ENCODE assay signal across 9 cellular contexts in genomic region chr7:516606-517456, GRCh38. TPM values are rescaled to one million over a fixed set of nuclear protein-coding genes. Genes with fewer than 3 reads are reported as not detected.
DNase-seq lines count a peak whose midpoint lies in the region; ATAC-seq and TF ChIP-seq lines count a peak whose summit lies in the region.
"Had no signal": no experiment of that assay in that cellular context is flagged by ENCODE, and none has a peak within 500 bp of the region (broad histone marks: within the 10 kb centered on the region; RNA-seq: fewer than 3 reads in every experiment).

No MANE protein-coding gene starts in this region.

- H3K9me3 Mint-ChIP-seq in activated B cell treated with CpG ODN at 0.5 μM for 24 hours, result no peaks in the 10 kb centered on the region

- H3K36me3 ChIP-seq in heart left ventricle, result peaks cover 0 to 10% (median 2%) of the 10 kb centered on the region in 9 donors

- ATAC-seq in activated B cell treated with CpG ODN at 0.5 μM for 24 hours (ENCODE audit: low read depth) (no peak), heart left ventricle (peak in 1 of 4 donors; percentile 8), HG02970 (IDR thresholded peaks at IDR 0.05; ENCODE audit: low FRiP score, unreplicated experiment) (no peak), GM21576 (IDR thresholded peaks at IDR 0.05; ENCODE audit: unreplicated experiment) (no peak), HG02938 (IDR thresholded peaks at IDR 0.05; ENCODE audit: unreplicated experiment) (no peak)

- TF ChIP-seq POLR2A in heart left ventricle (IDR thresholded peaks at IDR 0.05), result peak in 1 of 2 donors; percentile 33

- peaks cover 24% of the 10 kb centered on the region for H3K4me1 Mint-ChIP-seq in activated B cell treated with CpG ODN at 0.5 μM for 24 hours

- intact Hi-C loops in activated B cell treated with CpG ODN at 0.5 μM for 24 hours (cut with micrococcal nuclease) (no loop called here), heart left ventricle (cut with DNase I) (loop anchor here in 7 of 10 donors (5.0 to 10.0 kb wide), 7 partner anchors 138 to 358 kb away; partner anchors contain the start of genes DNAAF5 (in 1 of the 7), GET4 (in 1 of the 7) and PRKAR1B (in 1 of the 7))

- H3K36me3 Mint-ChIP-seq in activated B cell treated with CpG ODN at 0.5 μM for 24 hours (ENCODE audit: low read depth), result no peaks in the 10 kb centered on the region

- H3K27me3 ChIP-seq in heart left ventricle, result peaks cover 0 to 44% (median 0%) of the 10 kb centered on the region in 9 donors

- no peaks in the 10 kb centered on the region for H3K9me3 ChIP-seq in heart left ventricle

- H3K4me1 ChIP-seq in heart left ventricle, result peaks cover 0 to 89% (median 41%) of the 10 kb centered on the region in 12 donors

- peak overlapping the region; percentile 62 to 93 (median 80) for H3K4me3 ChIP-seq in heart left ventricle
- H3K4me3 ChIP-seq in retinal pigment epithelial cell (ENCODE audit: low read length), result peak overlapping the region; percentile 36

- DNase-seq in DMS 273 (lab: John Stamatoyannopoulos, UW; ENCODE audit: unreplicated experiment) (peak; percentile 75), DMS 273 treated with DMSO at 0.1 percent for 48 hours (lab: John Stamatoyannopoulos, UW) (no peak), activated B cell treated with CpG ODN at 0.5 μM for 24 hours (no peak), heart left ventricle (peak in 4 of 5 donors; percentile 40 to 72 (median 60)), retinal pigment epithelial cell (ENCODE audit: low read depth) (no peak)

- peak overlapping the region; percentile 50 for H3K4me3 Mint-ChIP-seq in activated B cell treated with CpG ODN at 0.5 μM for 24 hours

- peaks cover 8% of the 10 kb centered on the region for H3K27me3 Mint-ChIP-seq in activated B cell treated with CpG ODN at 0.5 μM for 24 hours

- H3K27ac ChIP-seq in heart left ventricle, result peak overlapping the region; percentile 78 to 97 (median 90)
- H3K27ac ChIP-seq: 22Rv1 had no signal

- CTCF ChIA-PET in activated B cell treated with CpG ODN at 0.5 μM for 24 hours (lab: Charles Lee), result no interaction called here

- no peak for TF ChIP-seq CTCF in activated B cell treated with CpG ODN at 0.5 μM for 24 hours (IDR thresholded peaks at IDR 0.05)
- no peak for TF ChIP-seq CTCF in heart left ventricle (IDR thresholded peaks at IDR 0.05)
- no peak for TF ChIP-seq CTCF in retinal pigment epithelial cell (conservative IDR thresholded peaks at IDR 0.05; ENCODE audit: low read depth, low read length)

- POLR2A ChIA-PET in activated B cell treated with CpG ODN at 0.5 μM for 24 hours (lab: Charles Lee), result no interaction called here

- no peak overlapping the region for H3K27ac Mint-ChIP-seq in activated B cell treated with CpG ODN at 0.5 μM for 24 hours

- 3 to 9% (median 4%) methylated on average over 30 to 83 of the region's 83 CpGs for WGBS in heart left ventricle, 4 donors

RNA-seq across cellular contexts. Expression of gene PDGFA, which starts 2.8 kb away (rescaled TPM):
- total RNA-seq in activated B cell treated with CpG ODN at 0.5 μM for 24 hours, result 6.0 and 7.3 TPM in 2 replicates
- total RNA-seq in heart left ventricle, result 10 to 100 TPM; 19.4 to 50.9 (median 23.3) TPM
- 10 to 100 TPM; 11.8 to 17.9 TPM for polyA plus RNA-seq in heart left ventricle

Comparison
In these comparisons a context has a peak if more than half of its experiments do, and no peak if none do; other contexts are left out.
1. DNase-seq: peak in DMS 273 (single experiment) and heart left ventricle (4 of 5); none in DMS 273 treated with DMSO at 0.1 percent for 48 hours (single experiment), activated B cell treated with CpG ODN at 0.5 μM for 24 hours (single experiment) and retinal pigment epithelial cell (single experiment).